Comparison of ENCODE assay signal across 22 cellular contexts in the genomic region with DNA sequence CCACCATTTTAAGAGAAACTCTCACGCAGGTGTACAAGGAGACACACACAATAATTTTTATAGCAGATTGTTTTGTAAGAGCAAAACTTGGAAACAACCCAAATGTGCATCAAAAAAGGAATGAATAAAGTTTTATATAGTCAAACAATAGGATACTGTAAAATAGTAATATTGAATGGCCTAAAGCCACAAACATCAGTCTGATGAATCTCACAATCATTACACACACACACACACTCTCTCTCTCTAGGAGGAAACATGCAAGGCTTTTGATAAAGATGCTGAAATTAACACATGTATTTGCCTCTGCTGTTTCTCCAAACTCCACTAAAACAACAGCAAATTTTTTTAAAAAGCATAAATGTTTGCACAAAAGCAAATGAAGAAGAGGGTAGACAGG. TPM values are rescaled to one million over a fixed set of nuclear protein-coding genes. Genes with fewer than 3 reads are reported as not detected.
"Had no signal": no experiment of that assay in that cellular context is flagged by ENCODE, and none has a peak within 500 bp of the region (broad histone marks: within the 10 kb centered on the region; RNA-seq: fewer than 3 reads in every experiment).

No MANE protein-coding gene starts in this region.

- H3K4me1 ChIP-seq: sigmoid colon, upper lobe of left lung had no signal

- H3K4me3 ChIP-seq: dorsolateral prefrontal cortex, lung, sigmoid colon, thoracic aorta, upper lobe of left lung had no signal

- H3K4me3 Mint-ChIP-seq: activated naive CD8-positive, alpha-beta T cell treated with anti-CD3 and anti-CD28 coated beads, Interleukin-2, amount 10 ng/mL, durations not matched to agents 7 days and 5 days; brain; nephron; stimulated activated naive B cell treated with anti-CD40 and anti-IgM and Interleukin-4, amounts not matched to agents 10 μg/mL and 1 μg/mL and 100 μg/mL, for 72 hours had no signal

- ATAC-seq: foreskin keratinocyte; stimulated activated naive B cell treated with anti-CD40 and anti-IgM and Interleukin-4, amounts not matched to agents 10 μg/mL and 1 μg/mL and 100 μg/mL, for 72 hours had no signal

- H3K27me3 ChIP-seq: dorsolateral prefrontal cortex, foreskin keratinocyte, sigmoid colon, upper lobe of left lung had no signal

- H3K9me3 Mint-ChIP-seq: stimulated activated naive B cell treated with anti-CD40 and anti-IgM and Interleukin-4, amounts not matched to agents 10 μg/mL and 1 μg/mL and 100 μg/mL, for 72 hours had no signal

- H3K27ac ChIP-seq: dorsolateral prefrontal cortex, foreskin keratinocyte, sigmoid colon, thoracic aorta, upper lobe of left lung had no signal

- H3K4me1 Mint-ChIP-seq: brain, nephron had no signal

- H3K27me3 Mint-ChIP-seq: activated naive CD8-positive, alpha-beta T cell treated with anti-CD3 and anti-CD28 coated beads, Interleukin-2, amount 10 ng/mL, durations not matched to agents 7 days and 5 days; stimulated activated naive B cell treated with anti-CD40 and anti-IgM and Interleukin-4, amounts not matched to agents 10 μg/mL and 1 μg/mL and 100 μg/mL, for 72 hours had no signal

- H3K36me3 Mint-ChIP-seq: activated naive CD8-positive, alpha-beta T cell treated with anti-CD3 and anti-CD28 coated beads, Interleukin-2, amount 10 ng/mL, durations not matched to agents 7 days and 5 days; brain; stimulated activated naive B cell treated with anti-CD40 and anti-IgM and Interleukin-4, amounts not matched to agents 10 μg/mL and 1 μg/mL and 100 μg/mL, for 72 hours had no signal

- DNase-seq: activated CD4-positive, alpha-beta T cell treated with anti-CD3 and anti-CD28 coated beads for 4 hours; activated naive CD8-positive, alpha-beta T cell treated with anti-CD3 and anti-CD28 coated beads, Interleukin-2, amount 10 ng/mL, durations not matched to agents 7 days and 5 days; anterior cingulate cortex; caudate nucleus; dorsolateral prefrontal cortex; foreskin keratinocyte; glutamatergic neuron; hypothalamus; islet precursor cell; occipital lobe; posterior cingulate gyrus; sigmoid colon; stimulated activated CD4-positive, alpha-beta T cell treated with anti-CD3 and anti-CD28 coated beads, Interleukin-4, amount 100 ng/mL, for 4 hours; stimulated activated naive B cell treated with anti-CD40 and anti-IgM and Interleukin-4, amounts not matched to agents 10 μg/mL and 1 μg/mL and 100 μg/mL, for 72 hours; upper lobe of left lung had no signal

- H3K36me3 ChIP-seq: sigmoid colon, thoracic aorta, upper lobe of left lung had no signal

- H3K9me3 ChIP-seq: sigmoid colon, thoracic aorta, upper lobe of left lung had no signal

- H3K27ac Mint-ChIP-seq: brain; nephron; stimulated activated naive B cell treated with anti-CD40 and anti-IgM and Interleukin-4, amounts not matched to agents 10 μg/mL and 1 μg/mL and 100 μg/mL, for 72 hours had no signal

RNA-seq across cellular contexts. Expression of a gene that starts 37.3 kb away (rescaled TPM):
- total RNA-seq: activated naive CD8-positive, alpha-beta T cell treated with anti-CD3 and anti-CD28 coated beads, Interleukin-2, amount 10 ng/mL, durations not matched to agents 7 days and 5 days; epithelial cell of proximal tubule; fibroblast of lung; foreskin keratinocyte; occipital lobe; renal cortical epithelial cell had no signal
